In genomic region chr5:139635606-139636206, GRCh38 we compare ENCODE assay signal across 8 cellular contexts. TPM values are rescaled to one million over a fixed set of nuclear protein-coding genes. Genes with fewer than 3 reads are reported as not detected.
DNase-seq lines count a peak whose midpoint lies in the region; FAIRE-seq and TF ChIP-seq lines count a peak whose summit lies in the region.

No MANE protein-coding gene starts in this region.

- no peak overlapping the region for H2AFZ ChIP-seq in Loucy (ENCODE audit: low read length)
- no peak overlapping the region for H2AFZ ChIP-seq in endothelial cell of umbilical vein (ENCODE audit: low read depth, low read length)

- intact Hi-C loops in endothelial cell of umbilical vein (cut with micrococcal nuclease): loop anchor here (2.0 kb wide), 1 partner anchor 35 kb away; no protein-coding TSS in a partner anchor

- peak overlapping the region; percentile 80 for H3K4me2 ChIP-seq in Loucy (ENCODE audit: low read depth, low read length, poor library complexity, severe bottlenecking)
- H3K4me2 ChIP-seq in endothelial cell of umbilical vein (ENCODE audit: insufficient read depth, low read length): no peak overlapping the region

- no peaks in the 10 kb centered on the region for H3K9me2 ChIP-seq in Loucy (replicated peaks; ENCODE audit: low read depth, low read length)

- no peaks in the 10 kb centered on the region for H3K27me3 ChIP-seq in Loucy (ENCODE audit: insufficient read depth, low read length, poor library complexity, severe bottlenecking)
- H3K27me3 ChIP-seq in endothelial cell of umbilical vein (ENCODE audit: control insufficient read depth in 2 of 2, insufficient read depth in 2 of 2, low read length in 2 of 2): no peaks in the 10 kb centered on the region

- H3K36me3 ChIP-seq in Loucy (ENCODE audit: insufficient read depth, low read length) (peaks cover 3% of the 10 kb centered on the region; the same call in 1 of the 2 replicates), endothelial cell of umbilical vein (ENCODE audit: control insufficient read depth in 2 of 2, extremely low read depth in 1 of 2, insufficient read depth in 2 of 2, low read length in 2 of 2) (peaks cover 0 to 3% of the 10 kb centered on the region in 2 experiments), urinary bladder (ENCODE audit: insufficient read depth) (no peaks in the 10 kb centered on the region)

- H3K27ac ChIP-seq in endothelial cell of umbilical vein (ENCODE audit: insufficient read depth, low read depth, low read length) (no peak overlapping the region), urinary bladder (ENCODE audit: low read depth) (peak overlapping the region; percentile 11)

- peaks cover 49% of the 10 kb centered on the region for H3K4me1 ChIP-seq in Loucy (ENCODE audit: insufficient read depth, low read length, poor library complexity, severe bottlenecking)
- peaks cover 22% of the 10 kb centered on the region for H3K4me1 ChIP-seq in endothelial cell of umbilical vein (ENCODE audit: control insufficient read depth, extremely low read depth, insufficient read depth, low read length)
- H3K4me1 ChIP-seq in urinary bladder (ENCODE audit: insufficient read depth): no peaks in the 10 kb centered on the region

- peak overlapping the region; percentile 78 for H3K27ac Mint-ChIP-seq in T-helper 2 cell treated with Interferon-gamma antibody and Interleukin-4, amounts not matched to agents 5 μg/mL and 100 μg/mL, for 36 hours
- peak overlapping the region; percentile 70 for H3K27ac Mint-ChIP-seq in mesothelial cell of epicardium

- peak overlapping the region; percentile 73 for H3K9ac ChIP-seq in Loucy (ENCODE audit: low read depth, low read length, poor library complexity, severe bottlenecking)
- H3K9ac ChIP-seq in endothelial cell of umbilical vein (replicated peaks; ENCODE audit: extremely low read depth, insufficient read depth, low read length): no peak overlapping the region

- POLR2A ChIA-PET in endothelial cell of umbilical vein (lab: Charles Lee): interaction anchor here (0.9 to 1.4 kb wide), 3 partner anchors 12 to 55 kb away, joined by 3 to 4 read pairs (median 3); partner anchors contain the start of gene CXXC5

- H3K79me2 ChIP-seq in Loucy (ENCODE audit: insufficient read depth, low read length) (peaks cover 37% of the 10 kb centered on the region), endothelial cell of umbilical vein (ENCODE audit: control insufficient read depth, insufficient read depth, low read length) (no peaks in the 10 kb centered on the region)

- no peak for DNase-seq in T-helper 2 cell treated with Interferon-gamma antibody and Interleukin-4, amounts not matched to agents 5 μg/mL and 100 μg/mL, for 36 hours (ENCODE audit: low spot score)
- no peak for DNase-seq in T-helper 2 cell
- DNase-seq in T1000 (lab: John Stamatoyannopoulos, UW): peak; percentile 49
- DNase-seq in endothelial cell of umbilical vein (ENCODE audit: low read depth, low spot score): peak; percentile 64
- no peak for DNase-seq in mesothelial cell of epicardium (ENCODE audit: low spot score in 2 of 2, unreplicated experiment in 2 of 2)
- no peak for DNase-seq in NCI-H146 (lab: John Stamatoyannopoulos, UW)

- CTCF ChIA-PET in endothelial cell of umbilical vein (lab: Charles Lee): interaction anchor here (0.7 to 10.3 kb wide), 22 partner anchors 8 to 333 kb away, joined by 3 to 240 read pairs (median 6); partner anchors contain the start of genes CXXC5 and UBE2D2

- FAIRE-seq in endothelial cell of umbilical vein (lab: Jason Lieb, UNC): peak; percentile 94

- H3K36me3 Mint-ChIP-seq in T-helper 2 cell treated with Interferon-gamma antibody and Interleukin-4, amounts not matched to agents 5 μg/mL and 100 μg/mL, for 36 hours (ENCODE audit: low read depth): peaks cover 8% of the 10 kb centered on the region
- H3K36me3 Mint-ChIP-seq in mesothelial cell of epicardium: no peaks in the 10 kb centered on the region

- no peaks in the 10 kb centered on the region for H3K27me3 Mint-ChIP-seq in T-helper 2 cell treated with Interferon-gamma antibody and Interleukin-4, amounts not matched to agents 5 μg/mL and 100 μg/mL, for 36 hours (ENCODE audit: low read depth)
- no peaks in the 10 kb centered on the region for H3K27me3 Mint-ChIP-seq in mesothelial cell of epicardium (ENCODE audit: low read depth)

- H3K4me1 Mint-ChIP-seq in T-helper 2 cell treated with Interferon-gamma antibody and Interleukin-4, amounts not matched to agents 5 μg/mL and 100 μg/mL, for 36 hours (ENCODE audit: low read depth): peaks cover 29% of the 10 kb centered on the region
- H3K4me1 Mint-ChIP-seq in mesothelial cell of epicardium: peaks cover 36% of the 10 kb centered on the region

- peak overlapping the region; percentile 60 for H3K4me3 Mint-ChIP-seq in T-helper 2 cell treated with Interferon-gamma antibody and Interleukin-4, amounts not matched to agents 5 μg/mL and 100 μg/mL, for 36 hours
- H3K4me3 Mint-ChIP-seq in mesothelial cell of epicardium: peak overlapping the region; percentile 25

- H3K9me3 ChIP-seq in Loucy (ENCODE audit: insufficient read depth, low read depth, low read length) (no peaks in the 10 kb centered on the region), endothelial cell of umbilical vein (replicated peaks; ENCODE audit: control insufficient read depth, insufficient read depth, low read length) (no peaks in the 10 kb centered on the region)

- no peaks in the 10 kb centered on the region for H3K9me3 Mint-ChIP-seq in T-helper 2 cell treated with Interferon-gamma antibody and Interleukin-4, amounts not matched to agents 5 μg/mL and 100 μg/mL, for 36 hours
- no peaks in the 10 kb centered on the region for H3K9me3 Mint-ChIP-seq in mesothelial cell of epicardium

- BruUV-seq in endothelial cell of umbilical vein (replicated peaks; lab: Mats Ljungman, UMichigan): no TSS peak

- TF ChIP-seq CTCF in Loucy (conservative IDR thresholded peaks at IDR 0.05; ENCODE audit: low read length) (peak; percentile 76), endothelial cell of umbilical vein (IDR thresholded peaks at IDR 0.05; ENCODE audit: extremely low read depth in 1 of 2, insufficient read depth in 1 of 2, low read depth in 1 of 2, low read length in 2 of 2) (peak; percentile 45 to 69), mesothelial cell of epicardium (IDR thresholded peaks at IDR 0.05; ENCODE audit: unreplicated experiment) (no peak)

- H4K20me1 ChIP-seq in Loucy (ENCODE audit: insufficient read depth, low read length, poor library complexity, severe bottlenecking): no peaks in the 10 kb centered on the region
- peaks cover 2% of the 10 kb centered on the region for H4K20me1 ChIP-seq in endothelial cell of umbilical vein (replicated peaks; ENCODE audit: control insufficient read depth, extremely low read depth, insufficient read depth, low read length)

- H3K4me3 ChIP-seq in Loucy (ENCODE audit: low read length, poor library complexity, severe bottlenecking): peak overlapping the region; percentile 79
- H3K4me3 ChIP-seq in endothelial cell of umbilical vein (replicated peaks in 1 of 3; ENCODE audit: insufficient read depth in 1 of 3, low read depth in 1 of 3, low read length in 3 of 3): no peak overlapping the region
- no peak overlapping the region for H3K4me3 ChIP-seq in urinary bladder (ENCODE audit: low read depth, low read length)

- dilution Hi-C loops in endothelial cell of umbilical vein (cut with MboI; ENCODE audit: extremely low pct_ligation_motif_present, low sequenced_read_pairs): no loop called here

- H3K9me1 ChIP-seq in endothelial cell of umbilical vein (replicated peaks; ENCODE audit: control insufficient read depth, extremely low read depth, insufficient read depth, low read length): no peaks in the 10 kb centered on the region

- no peak for TF ChIP-seq POLR2A in endothelial cell of umbilical vein (IDR thresholded peaks at IDR 0.05; ENCODE audit: low read depth, low read length)

- peaks cover 4% of the 10 kb centered on the region; the same call in 1 of the 2 replicates for H3F3A ChIP-seq in Loucy (ENCODE audit: low read depth)

TF ChIP-seq in endothelial cell of umbilical vein, 7 proteins besides CTCF, POLR2A, EP300 and RAD21:
- TF ChIP-seq JUN (IDR thresholded peaks at IDR 0.05; ENCODE audit: borderline replicate concordance, insufficient read depth, insufficient read length, low read depth): no peak
- no peak for TF ChIP-seq GATA2 (IDR thresholded peaks at IDR 0.05; ENCODE audit: insufficient read depth, insufficient read length, low read depth, low read length)
- no peak for TF ChIP-seq EZH2 (IDR thresholded peaks at IDR 0.05; ENCODE audit: borderline replicate concordance, low read depth, low read length, severe bottlenecking)
- TF ChIP-seq MYC (IDR thresholded peaks at IDR 0.05; ENCODE audit: low read depth, low read length): no peak
- TF ChIP-seq POLR2AphosphoS5 (IDR thresholded peaks at IDR 0.05; ENCODE audit: insufficient read depth, low read depth, low read length): no peak
- no peak for TF ChIP-seq FOS (IDR thresholded peaks at IDR 0.05; ENCODE audit: borderline replicate concordance, insufficient read depth, low read length)
- no peak for TF ChIP-seq MAX (IDR thresholded peaks at IDR 0.05; ENCODE audit: insufficient read depth, insufficient read length)

RNA-seq across cellular contexts. Expression of gene CXXC5, which starts 12.4 kb away (rescaled TPM):
- total RNA-seq in endothelial cell of umbilical vein (2.7 and 5.9 TPM in 2 replicates), mesothelial cell of epicardium (35.7 to 38.3 TPM (median 37.4 TPM) in 3 replicates), urinary bladder (28.0 TPM)
- polyA plus RNA-seq in endothelial cell of umbilical vein (5.5 and 8.2 TPM in 2 replicates), urinary bladder (28.2 TPM)
- polyA plus RNA-seq in endothelial cell of umbilical vein (2011; cell fraction: cytosol; rRNA removed): 3.5 and 5.5 TPM in 2 replicates
- polyA plus RNA-seq in endothelial cell of umbilical vein (2011; cell fraction: nucleus; rRNA removed): 2.2 and 3.2 TPM in 2 replicates
- 0.82 and 0.90 TPM in 2 replicates for polyA plus RNA-seq in endothelial cell of umbilical vein (2012)
- 4.7 and 6.7 TPM in 2 replicates for polyA minus RNA-seq in endothelial cell of umbilical vein
- 24.9 TPM for polyA minus RNA-seq in endothelial cell of umbilical vein (2011; cell fraction: cytosol; rRNA and poly(A)+ RNA removed)
- 1.1 and 1.8 TPM in 2 replicates for polyA minus RNA-seq in endothelial cell of umbilical vein (2011; cell fraction: nucleus; rRNA and poly(A)+ RNA removed)

Comparison
In these comparisons a context has a peak if more than half of its experiments do, and no peak if none do; other contexts are left out.
1. DNase-seq: peak in T1000 (single experiment) and endothelial cell of umbilical vein (single experiment); none in T-helper 2 cell treated with Interferon-gamma antibody and Interleukin-4, amounts not matched to agents 5 μg/mL and 100 μg/mL, for 36 hours (single experiment), T-helper 2 cell (0 of 5), mesothelial cell of epicardium (0 of 2) and NCI-H146 (single experiment).